2 cellular contexts compared by ENCODE assay signal in genomic region chr7:138958026-138958956, GRCh38.
TF ChIP-seq lines count a peak whose summit lies in the region.

No MANE protein-coding gene starts in this region.

TF ChIP-seq in IMR-90, 13 proteins besides CTCF, POLR2A, EP300 and RAD21:
- TF ChIP-seq ELK1 (IDR thresholded peaks at IDR 0.05; ENCODE audit: borderline replicate concordance, low read depth, low read length) (no peak), NFE2L2 (IDR thresholded peaks at IDR 0.05; ENCODE audit: low read depth, low read length) (no peak), CEBPB (IDR thresholded peaks at IDR 0.05; ENCODE audit: low read depth, low read length) (peak; percentile 28; the same call in 1 of the 2 replicates), MAFK (IDR thresholded peaks at IDR 0.05; ENCODE audit: low read depth, low read length) (no peak)

TF ChIP-seq in GM23338, 12 proteins besides CTCF, POLR2A, EP300 and RAD21 (continued from another document):
- no peak for TF ChIP-seq ETS1 (IDR thresholded peaks at IDR 0.05)
- TF ChIP-seq EZH2phosphoT487 (IDR thresholded peaks at IDR 0.05; ENCODE audit: unreplicated experiment): no peak
- TF ChIP-seq POLR2AphosphoS5 (IDR thresholded peaks at IDR 0.05; ENCODE audit: low read depth): no peak
